ENCODE assay signal across 21 cellular contexts in genomic region chr2:120400546-120400945, GRCh38. TPM values are rescaled to one million over a fixed set of nuclear protein-coding genes. Genes with fewer than 3 reads are reported as not detected.
DNase-seq lines count a peak whose midpoint lies in the region; ATAC-seq and TF ChIP-seq lines count a peak whose summit lies in the region.
"Had no signal": no experiment of that assay in that cellular context is flagged by ENCODE, and none has a peak within 500 bp of the region (broad histone marks: within the 10 kb centered on the region; RNA-seq: fewer than 3 reads in every experiment).

No MANE protein-coding gene starts in this region.

- H3K27me3 ChIP-seq in Caco-2 (replicated peaks; ENCODE audit: control insufficient read depth, insufficient read depth, low read length) (no peaks in the 10 kb centered on the region), endodermal cell (ENCODE audit: control insufficient read depth, insufficient read depth, low read length, poor library complexity, severe bottlenecking) (peaks cover 9% of the 10 kb centered on the region)
- H3K27me3 ChIP-seq: BE2C, Peyer's patch had no signal

- no peaks in the 10 kb centered on the region for H3K27me3 Mint-ChIP-seq in activated CD8-positive, alpha-beta memory T cell treated with anti-CD3 and anti-CD28 coated beads, Interleukin-2, amount 10 ng/mL, durations not matched to agents 7 days and 5 days
- no peaks in the 10 kb centered on the region for H3K27me3 Mint-ChIP-seq in Caco-2 (ENCODE audit: insufficient read depth, unreplicated experiment)
- peaks cover 15% of the 10 kb centered on the region for H3K27me3 Mint-ChIP-seq in endodermal cell (ENCODE audit: insufficient read depth)

- H3K4me1 ChIP-seq in Caco-2 (peaks cover 97% of the 10 kb centered on the region), endodermal cell (ENCODE audit: control insufficient read depth, insufficient read depth, low read length) (no peaks in the 10 kb centered on the region)
- H3K4me1 ChIP-seq: BE2C, Peyer's patch had no signal

- TF ChIP-seq CTCF in Caco-2 (IDR thresholded peaks at IDR 0.05; ENCODE audit: insufficient read depth in 1 of 2, low read depth in 1 of 2, low read length in 1 of 2, severe bottlenecking in 1 of 2, unreplicated experiment in 1 of 2), result no peak
- TF ChIP-seq CTCF in endodermal cell (conservative IDR thresholded peaks at IDR 0.05), result no peak

- no peaks in the 10 kb centered on the region for H3K36me3 Mint-ChIP-seq in activated CD8-positive, alpha-beta memory T cell treated with anti-CD3 and anti-CD28 coated beads, Interleukin-2, amount 10 ng/mL, durations not matched to agents 7 days and 5 days
- H3K36me3 Mint-ChIP-seq in Caco-2 (ENCODE audit: insufficient read depth, unreplicated experiment), result peaks cover 19% of the 10 kb centered on the region
- no peaks in the 10 kb centered on the region for H3K36me3 Mint-ChIP-seq in endodermal cell (ENCODE audit: low read depth)
- H3K36me3 Mint-ChIP-seq: CD4-positive, alpha-beta memory T cell had no signal

- H3K9me3 ChIP-seq in Caco-2 (no peaks in the 10 kb centered on the region), endodermal cell (ENCODE audit: control insufficient read depth, low read length) (no peaks in the 10 kb centered on the region)
- H3K9me3 ChIP-seq: BE2C, Peyer's patch had no signal

- POLR2A ChIA-PET in Caco-2 (lab: Charles Lee), result no interaction called here

- DNase-seq in activated CD8-positive, alpha-beta memory T cell treated with anti-CD3 and anti-CD28 coated beads for 24 hours, result peak; percentile 42
- no peak for DNase-seq in activated CD8-positive, alpha-beta memory T cell treated with anti-CD3 and anti-CD28 coated beads, Interleukin-2, amount 10 ng/mL, durations not matched to agents 7 days and 5 days
- DNase-seq in Caco-2, result no peak
- peak; percentile 43 for DNase-seq in endodermal cell
- DNase-seq in posterior vena cava (ENCODE audit: low spot score), result peak; percentile 73
- no peak for DNase-seq in OCI-M1 (lab: John Stamatoyannopoulos, UW)
- no peak for DNase-seq in AML-193 (lab: John Stamatoyannopoulos, UW)
- DNase-seq: 8988T; BE2C; CD4-positive, alpha-beta memory T cell; DMS53; EL; HFFc6; IMR-90; Karpas-422; NCI-H1436; NCI-H2029; NCI-H526 had no signal

- H3K36me3 ChIP-seq in Caco-2 (ENCODE audit: control insufficient read depth, insufficient read depth, low read length), result no peaks in the 10 kb centered on the region
- no peaks in the 10 kb centered on the region for H3K36me3 ChIP-seq in endodermal cell (ENCODE audit: control insufficient read depth, insufficient read depth, low read length)
- H3K36me3 ChIP-seq: BE2C, Peyer's patch had no signal

- H3K4me3 Mint-ChIP-seq in activated CD8-positive, alpha-beta memory T cell treated with anti-CD3 and anti-CD28 coated beads, Interleukin-2, amount 10 ng/mL, durations not matched to agents 7 days and 5 days, result no peak overlapping the region
- H3K4me3 Mint-ChIP-seq in Caco-2 (ENCODE audit: unreplicated experiment), result peak overlapping the region; percentile 6
- H3K4me3 Mint-ChIP-seq in endodermal cell, result no peak overlapping the region
- H3K4me3 Mint-ChIP-seq: CD4-positive, alpha-beta memory T cell; HFFc6 had no signal

- H3K9ac ChIP-seq in endodermal cell (ENCODE audit: extremely low read depth, low read length, poor library complexity, severe bottlenecking), result no peak overlapping the region

- no peak overlapping the region for H3K27ac Mint-ChIP-seq in activated CD8-positive, alpha-beta memory T cell treated with anti-CD3 and anti-CD28 coated beads, Interleukin-2, amount 10 ng/mL, durations not matched to agents 7 days and 5 days
- H3K27ac Mint-ChIP-seq in Caco-2 (ENCODE audit: unreplicated experiment) (peak overlapping the region; percentile 96), endodermal cell (no peak overlapping the region)
- H3K27ac Mint-ChIP-seq: HFFc6 had no signal

- CTCF ChIA-PET in activated CD8-positive, alpha-beta memory T cell treated with anti-CD3 and anti-CD28 coated beads, Interleukin-2, amount 10 ng/mL, durations not matched to agents 7 days and 5 days (lab: Charles Lee), result no interaction called here
- CTCF ChIA-PET in Caco-2 (lab: Charles Lee), result no interaction called here

- H3K27ac ChIP-seq in endodermal cell (ENCODE audit: low read depth, low read length), result no peak overlapping the region
- H3K27ac ChIP-seq: Peyer's patch had no signal

- H3K9me3 Mint-ChIP-seq in activated CD8-positive, alpha-beta memory T cell treated with anti-CD3 and anti-CD28 coated beads, Interleukin-2, amount 10 ng/mL, durations not matched to agents 7 days and 5 days (ENCODE audit: low read depth), result no peaks in the 10 kb centered on the region
- H3K9me3 Mint-ChIP-seq in Caco-2 (ENCODE audit: unreplicated experiment) (peaks cover 10% of the 10 kb centered on the region), endodermal cell (no peaks in the 10 kb centered on the region)
- H3K9me3 Mint-ChIP-seq: HFFc6 had no signal

- H3K4me1 Mint-ChIP-seq in activated CD8-positive, alpha-beta memory T cell treated with anti-CD3 and anti-CD28 coated beads, Interleukin-2, amount 10 ng/mL, durations not matched to agents 7 days and 5 days, result no peaks in the 10 kb centered on the region
- H3K4me1 Mint-ChIP-seq in Caco-2 (ENCODE audit: low read depth, unreplicated experiment), result peaks cover 63% of the 10 kb centered on the region
- no peaks in the 10 kb centered on the region for H3K4me1 Mint-ChIP-seq in endodermal cell
- H3K4me1 Mint-ChIP-seq: CD4-positive, alpha-beta memory T cell had no signal

- intact Hi-C loops in Caco-2 (cut with micrococcal nuclease; ENCODE audit: unreplicated experiment) (no loop called here), posterior vena cava (cut with DNase I) (no loop called here)

- WGBS in endodermal cell (ENCODE audit: insufficient coverage in 1 of 2, insufficient read length in 1 of 2), 2 experiments, result 85 to 90% methylated on average over 11 of the region's 11 CpGs

- no peak overlapping the region for H3K4me3 ChIP-seq in Caco-2 (ENCODE audit: low read depth, low read length)
- no peak overlapping the region for H3K4me3 ChIP-seq in endodermal cell (ENCODE audit: low read length)
- H3K4me3 ChIP-seq: Peyer's patch had no signal

- BruUV-seq in Caco-2 (replicated peaks; lab: Mats Ljungman, UMichigan), result no TSS peak

- no peak for ATAC-seq in activated CD8-positive, alpha-beta memory T cell treated with anti-CD3 and anti-CD28 coated beads, Interleukin-2, amount 10 ng/mL, durations not matched to agents 7 days and 5 days
- no peak for ATAC-seq in GM19328 (IDR thresholded peaks at IDR 0.05; ENCODE audit: unreplicated experiment)
- ATAC-seq: Right ventricle myocardium inferior had no signal

RNA-seq across cellular contexts. Expression of gene INHBB, which starts 54.6 kb away (rescaled TPM):
- total RNA-seq in activated CD8-positive, alpha-beta memory T cell treated with anti-CD3 and anti-CD28 coated beads, Interleukin-2, amount 10 ng/mL, durations not matched to agents 7 days and 5 days, result not detected
- total RNA-seq in Caco-2 (2022), result 28.6 and 28.9 TPM in 2 replicates
- not detected for total RNA-seq in endodermal cell
- polyA plus RNA-seq in endodermal cell (2013, experiment 1 of 2), result 0.14 TPM
- polyA plus RNA-seq in endodermal cell (2013, experiment 2 of 2), result 0.17 TPM
- total RNA-seq in posterior vena cava, result 1 to 10 TPM; 5.8 to 9.9 TPM
- total RNA-seq: CD4-positive, alpha-beta memory T cell had no signal
- polyA plus RNA-seq: CD4-positive, alpha-beta memory T cell had no signal

Comparison
In these comparisons a context has a peak if more than half of its experiments do, and no peak if none do; other contexts are left out.
1. DNase-seq: peak in activated CD8-positive, alpha-beta memory T cell treated with anti-CD3 and anti-CD28 coated beads for 24 hours (single experiment), endodermal cell (single experiment) and posterior vena cava (single experiment); none in activated CD8-positive, alpha-beta memory T cell treated with anti-CD3 and anti-CD28 coated beads, Interleukin-2, amount 10 ng/mL, durations not matched to agents 7 days and 5 days (single experiment), Caco-2 (0 of 2), OCI-M1 (single experiment) and AML-193 (0 of 2).
2. RNA of gene INHBB, which starts 54.6 kb away (total RNA-seq): 28.6 to 28.9 TPM in Caco-2 and 5.8 to 9.9 TPM in posterior vena cava; not detected in activated CD8-positive, alpha-beta memory T cell treated with anti-CD3 and anti-CD28 coated beads, Interleukin-2, amount 10 ng/mL, durations not matched to agents 7 days and 5 days and not detected in endodermal cell; every median in the first group is over 4 times any median in the second.